Comparison of ENCODE assay signal across 12 cellular contexts in the genomic region with DNA sequence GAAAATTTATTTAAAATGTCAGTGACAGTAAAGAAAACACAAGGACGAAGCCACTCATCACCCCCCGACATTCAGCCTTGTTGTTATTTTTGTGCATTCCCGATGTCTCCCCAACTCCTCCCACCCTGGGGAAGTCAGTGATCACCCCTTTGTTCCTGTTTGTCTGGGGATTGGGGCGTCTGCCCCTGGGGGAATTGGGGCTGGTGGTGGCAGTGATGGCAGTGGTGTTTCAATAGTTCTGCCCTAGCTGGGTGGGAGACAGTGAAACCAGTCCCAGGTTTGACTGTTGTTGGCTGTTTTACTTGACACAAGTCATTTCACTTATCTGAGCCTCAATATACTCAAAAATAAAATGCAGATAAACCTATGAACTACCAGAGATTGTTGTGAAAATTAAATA. TPM values are rescaled to one million over a fixed set of nuclear protein-coding genes. Genes with fewer than 3 reads are reported as not detected.
A peak's percentile ranks its signal among the peaks of the same experiment; 100 is the strongest.
DNase-seq lines count a peak whose midpoint lies in the region; ATAC-seq, FAIRE-seq and TF ChIP-seq lines count a peak whose summit lies in the region.
"Had no signal": no experiment of that assay in that cellular context is flagged by ENCODE, and none has a peak within 500 bp of the region (broad histone marks: within the 10 kb centered on the region; RNA-seq: fewer than 3 reads in every experiment).

No MANE protein-coding gene starts in this region.

- H3K9me3 Mint-ChIP-seq in T-helper 1 cell treated with Interleukin-12 subunit alpha and Interleukin-12 subunit beta and Interleukin-4 antibody, amounts not matched to agents 30 μg/mL and 1 μg/mL, for 36 hours: peaks cover under 1% of the 10 kb centered on the region
- no peaks in the 10 kb centered on the region for H3K9me3 Mint-ChIP-seq in stimulated activated naive B cell treated with anti-CD40 and anti-IgM and Interleukin-4, amounts not matched to agents 10 μg/mL and 1 μg/mL and 100 μg/mL, for 72 hours

- H2AFZ ChIP-seq in endothelial cell of umbilical vein (ENCODE audit: low read depth, low read length): no peak overlapping the region

- no peak overlapping the region for H3K4me2 ChIP-seq in endothelial cell of umbilical vein (ENCODE audit: insufficient read depth, low read length)

- POLR2A ChIA-PET in endothelial cell of umbilical vein (lab: Charles Lee) (no interaction called here), GM10248 (lab: Yijun Ruan, JAX) (no interaction called here)

- TF ChIP-seq POLR2A in Peyer's patch (IDR thresholded peaks at IDR 0.05) (no peak), endothelial cell of umbilical vein (IDR thresholded peaks at IDR 0.05; ENCODE audit: low read depth, low read length) (no peak)

- no peak overlapping the region for H3K9ac ChIP-seq in endothelial cell of umbilical vein (replicated peaks; ENCODE audit: extremely low read depth, insufficient read depth, low read length)

- peaks cover 5 to 41% (median 20%) of the 10 kb centered on the region in 4 donors for H3K4me1 ChIP-seq in Peyer's patch
- H3K4me1 ChIP-seq in endothelial cell of umbilical vein (ENCODE audit: control insufficient read depth, extremely low read depth, insufficient read depth, low read length): peaks cover 31% of the 10 kb centered on the region

- no peak overlapping the region for H3K4me3 Mint-ChIP-seq in T-helper 1 cell treated with Interleukin-12 subunit alpha and Interleukin-12 subunit beta and Interleukin-4 antibody, amounts not matched to agents 30 μg/mL and 1 μg/mL, for 36 hours
- H3K4me3 Mint-ChIP-seq in stimulated activated naive B cell treated with anti-CD40 and anti-IgM and Interleukin-4, amounts not matched to agents 10 μg/mL and 1 μg/mL and 100 μg/mL, for 72 hours: peak overlapping the region in 1 of 2 donors; percentile 25

- no TSS peak for BruUV-seq in endothelial cell of umbilical vein (replicated peaks; lab: Mats Ljungman, UMichigan)

- peaks cover 27% of the 10 kb centered on the region for H3K36me3 Mint-ChIP-seq in T-helper 1 cell treated with Interleukin-12 subunit alpha and Interleukin-12 subunit beta and Interleukin-4 antibody, amounts not matched to agents 30 μg/mL and 1 μg/mL, for 36 hours (ENCODE audit: low read depth)
- H3K36me3 Mint-ChIP-seq in stimulated activated naive B cell treated with anti-CD40 and anti-IgM and Interleukin-4, amounts not matched to agents 10 μg/mL and 1 μg/mL and 100 μg/mL, for 72 hours: peaks cover 3 to 10% of the 10 kb centered on the region in 2 donors

- peak overlapping the region; percentile 97 for H3K27ac Mint-ChIP-seq in T-helper 1 cell treated with Interleukin-12 subunit alpha and Interleukin-12 subunit beta and Interleukin-4 antibody, amounts not matched to agents 30 μg/mL and 1 μg/mL, for 36 hours
- H3K27ac Mint-ChIP-seq in stimulated activated naive B cell treated with anti-CD40 and anti-IgM and Interleukin-4, amounts not matched to agents 10 μg/mL and 1 μg/mL and 100 μg/mL, for 72 hours: peak overlapping the region; percentile 89

- dilution Hi-C loops in endothelial cell of umbilical vein (cut with MboI; ENCODE audit: extremely low pct_ligation_motif_present, low sequenced_read_pairs): no loop called here

- H3K27me3 ChIP-seq in Peyer's patch: no peaks in the 10 kb centered on the region
- H3K27me3 ChIP-seq in endothelial cell of umbilical vein (ENCODE audit: control insufficient read depth in 2 of 2, insufficient read depth in 2 of 2, low read length in 2 of 2): no peaks in the 10 kb centered on the region

- peaks cover 0 to 13% (median 0%) of the 10 kb centered on the region in 3 donors for H3K36me3 ChIP-seq in Peyer's patch
- H3K36me3 ChIP-seq in endothelial cell of umbilical vein (ENCODE audit: control insufficient read depth in 2 of 2, extremely low read depth in 1 of 2, insufficient read depth in 2 of 2, low read length in 2 of 2): peaks cover 0 to 2% of the 10 kb centered on the region in 2 experiments

- H3K4me3 ChIP-seq in Peyer's patch (no peak overlapping the region), endothelial cell of umbilical vein (replicated peaks in 1 of 3; ENCODE audit: insufficient read depth in 1 of 3, low read depth in 1 of 3, low read length in 3 of 3) (no peak overlapping the region)

- peaks cover 64% of the 10 kb centered on the region for H3K4me1 Mint-ChIP-seq in T-helper 1 cell treated with Interleukin-12 subunit alpha and Interleukin-12 subunit beta and Interleukin-4 antibody, amounts not matched to agents 30 μg/mL and 1 μg/mL, for 36 hours (ENCODE audit: low read depth)
- peaks cover 59 to 79% of the 10 kb centered on the region in 2 donors for H3K4me1 Mint-ChIP-seq in stimulated activated naive B cell treated with anti-CD40 and anti-IgM and Interleukin-4, amounts not matched to agents 10 μg/mL and 1 μg/mL and 100 μg/mL, for 72 hours

- no peaks in the 10 kb centered on the region for H4K20me1 ChIP-seq in endothelial cell of umbilical vein (replicated peaks; ENCODE audit: control insufficient read depth, extremely low read depth, insufficient read depth, low read length)

- H3K9me1 ChIP-seq in endothelial cell of umbilical vein (replicated peaks; ENCODE audit: control insufficient read depth, extremely low read depth, insufficient read depth, low read length): no peaks in the 10 kb centered on the region

- no peak for ATAC-seq in stimulated activated naive B cell treated with anti-CD40 and anti-IgM and Interleukin-4, amounts not matched to agents 10 μg/mL and 1 μg/mL and 100 μg/mL, for 72 hours (replicated peaks)
- ATAC-seq in HG03280 (IDR thresholded peaks at IDR 0.05; ENCODE audit: unreplicated experiment): no peak

- H3K9me3 ChIP-seq in Peyer's patch: no peaks in the 10 kb centered on the region
- H3K9me3 ChIP-seq in endothelial cell of umbilical vein (replicated peaks; ENCODE audit: control insufficient read depth, insufficient read depth, low read length): no peaks in the 10 kb centered on the region

- H3K27ac ChIP-seq in Peyer's patch (peak overlapping the region in 3 of 4 donors; percentile 65 to 80 (median 67)), endothelial cell of umbilical vein (ENCODE audit: insufficient read depth, low read depth, low read length) (no peak overlapping the region)

- CTCF ChIA-PET in endothelial cell of umbilical vein (lab: Charles Lee): no interaction called here
- CTCF ChIA-PET in GM10248 (lab: Yijun Ruan, JAX): interaction anchor here (2.5 to 3.4 kb wide), 2 partner anchors 15 to 20 kb away, joined by 7 to 9 read pairs; no protein-coding TSS in a partner anchor

- H3K79me2 ChIP-seq in endothelial cell of umbilical vein (ENCODE audit: control insufficient read depth, insufficient read depth, low read length): no peaks in the 10 kb centered on the region

- no peaks in the 10 kb centered on the region for H3K27me3 Mint-ChIP-seq in T-helper 1 cell treated with Interleukin-12 subunit alpha and Interleukin-12 subunit beta and Interleukin-4 antibody, amounts not matched to agents 30 μg/mL and 1 μg/mL, for 36 hours (ENCODE audit: low read depth)
- H3K27me3 Mint-ChIP-seq in stimulated activated naive B cell treated with anti-CD40 and anti-IgM and Interleukin-4, amounts not matched to agents 10 μg/mL and 1 μg/mL and 100 μg/mL, for 72 hours: no peaks in the 10 kb centered on the region

- intact Hi-C loops in endothelial cell of umbilical vein (cut with micrococcal nuclease): no loop called here

- no peak for DNase-seq in T-helper 1 cell
- no peak for DNase-seq in Peyer's patch
- no peak for DNase-seq in endothelial cell of umbilical vein (ENCODE audit: low read depth, low spot score)
- no peak for DNase-seq in stimulated activated naive B cell treated with anti-CD40 and anti-IgM and Interleukin-4, amounts not matched to agents 10 μg/mL and 1 μg/mL and 100 μg/mL, for 72 hours
- DNase-seq in GM10248 (ENCODE audit: extremely low spot score): no peak
- DNase-seq in NCI-H2171 treated with DMSO at 0.1 percent for 48 hours (lab: John Stamatoyannopoulos, UW): no peak
- DNase-seq: 8988T, NCI-H1048, NCI-H524 treated with DMSO at 0.1 percent for 48 hours had no signal

- TF ChIP-seq CTCF in Peyer's patch (IDR thresholded peaks at IDR 0.05): no peak
- TF ChIP-seq CTCF in endothelial cell of umbilical vein (IDR thresholded peaks at IDR 0.05; ENCODE audit: extremely low read depth in 1 of 2, insufficient read depth in 1 of 2, low read depth in 1 of 2, low read length in 2 of 2): no peak
- no peak for TF ChIP-seq CTCF in GM10248 (IDR thresholded peaks at IDR 0.05; ENCODE audit: control extremely low read depth, extremely low read depth, low read depth, missing control alignments)

- peak; percentile 31 for FAIRE-seq in endothelial cell of umbilical vein (lab: Jason Lieb, UNC)
- FAIRE-seq: small intestine had no signal

RNA-seq across cellular contexts. Expression of a gene that starts 33.5 kb away (rescaled TPM):
- total RNA-seq in Peyer's patch (10 to 100 TPM in 3 of 4 donors, 1 to 10 TPM in 1; 9.1 to 17.3 (median 11.0) TPM), endothelial cell of umbilical vein (10.0 and 11.1 TPM in 2 replicates)
- polyA plus RNA-seq in endothelial cell of umbilical vein: 7.3 and 7.9 TPM in 2 replicates
- polyA plus RNA-seq in endothelial cell of umbilical vein (2011; cell fraction: cytosol; rRNA removed): 7.8 TPM in 2 replicates
- 6.7 and 7.3 TPM in 2 replicates for polyA plus RNA-seq in endothelial cell of umbilical vein (2011; cell fraction: nucleus; rRNA removed)
- polyA plus RNA-seq in endothelial cell of umbilical vein (2012): 6.2 and 7.9 TPM in 2 replicates
- polyA minus RNA-seq in endothelial cell of umbilical vein: 7.6 and 7.7 TPM in 2 replicates
- polyA minus RNA-seq in endothelial cell of umbilical vein (2011; cell fraction: cytosol; rRNA and poly(A)+ RNA removed): 7.8 TPM
- polyA minus RNA-seq in endothelial cell of umbilical vein (2011; cell fraction: nucleus; rRNA and poly(A)+ RNA removed): 5.3 and 5.7 TPM in 2 replicates

RNA-seq across cellular contexts. Expression of a gene that starts 50.0 kb away (rescaled TPM):
- total RNA-seq in Peyer's patch (10 to 100 TPM; 30.3 to 52.8 (median 36.9) TPM), endothelial cell of umbilical vein (26.8 and 31.7 TPM in 2 replicates)
- 10.6 and 10.7 TPM in 2 replicates for polyA plus RNA-seq in endothelial cell of umbilical vein
- 14.4 and 15.1 TPM in 2 replicates for polyA plus RNA-seq in endothelial cell of umbilical vein (2011; cell fraction: cytosol; rRNA removed)
- polyA plus RNA-seq in endothelial cell of umbilical vein (2011; cell fraction: nucleus; rRNA removed): 27.7 and 28.7 TPM in 2 replicates
- 15.4 and 24.8 TPM in 2 replicates for polyA plus RNA-seq in endothelial cell of umbilical vein (2012)
- 27.0 and 27.2 TPM in 2 replicates for polyA minus RNA-seq in endothelial cell of umbilical vein
- polyA minus RNA-seq in endothelial cell of umbilical vein (2011; cell fraction: cytosol; rRNA and poly(A)+ RNA removed): 23.9 TPM
- polyA minus RNA-seq in endothelial cell of umbilical vein (2011; cell fraction: nucleus; rRNA and poly(A)+ RNA removed): 23.7 and 23.8 TPM in 2 replicates

RNA-seq across cellular contexts. Expression of a gene that starts 56.6 kb away (rescaled TPM):
- 10 to 100 TPM; 44.0 to 62.7 (median 52.6) TPM for total RNA-seq in Peyer's patch
- total RNA-seq in endothelial cell of umbilical vein: 39.2 and 41.0 TPM in 2 replicates
- 8.5 and 10.4 TPM in 2 replicates for polyA plus RNA-seq in endothelial cell of umbilical vein
- 8.9 and 9.2 TPM in 2 replicates for polyA plus RNA-seq in endothelial cell of umbilical vein (2011; cell fraction: cytosol; rRNA removed)
- polyA plus RNA-seq in endothelial cell of umbilical vein (2011; cell fraction: nucleus; rRNA removed): 11.8 and 17.7 TPM in 2 replicates
- 23.4 and 25.5 TPM in 2 replicates for polyA plus RNA-seq in endothelial cell of umbilical vein (2012)
- 24.4 and 26.6 TPM in 2 replicates for polyA minus RNA-seq in endothelial cell of umbilical vein
- 19.6 TPM for polyA minus RNA-seq in endothelial cell of umbilical vein (2011; cell fraction: cytosol; rRNA and poly(A)+ RNA removed)
- polyA minus RNA-seq in endothelial cell of umbilical vein (2011; cell fraction: nucleus; rRNA and poly(A)+ RNA removed): 8.9 and 9.8 TPM in 2 replicates
